ENCODE assay signal across 19 cellular contexts in the genomic region with DNA sequence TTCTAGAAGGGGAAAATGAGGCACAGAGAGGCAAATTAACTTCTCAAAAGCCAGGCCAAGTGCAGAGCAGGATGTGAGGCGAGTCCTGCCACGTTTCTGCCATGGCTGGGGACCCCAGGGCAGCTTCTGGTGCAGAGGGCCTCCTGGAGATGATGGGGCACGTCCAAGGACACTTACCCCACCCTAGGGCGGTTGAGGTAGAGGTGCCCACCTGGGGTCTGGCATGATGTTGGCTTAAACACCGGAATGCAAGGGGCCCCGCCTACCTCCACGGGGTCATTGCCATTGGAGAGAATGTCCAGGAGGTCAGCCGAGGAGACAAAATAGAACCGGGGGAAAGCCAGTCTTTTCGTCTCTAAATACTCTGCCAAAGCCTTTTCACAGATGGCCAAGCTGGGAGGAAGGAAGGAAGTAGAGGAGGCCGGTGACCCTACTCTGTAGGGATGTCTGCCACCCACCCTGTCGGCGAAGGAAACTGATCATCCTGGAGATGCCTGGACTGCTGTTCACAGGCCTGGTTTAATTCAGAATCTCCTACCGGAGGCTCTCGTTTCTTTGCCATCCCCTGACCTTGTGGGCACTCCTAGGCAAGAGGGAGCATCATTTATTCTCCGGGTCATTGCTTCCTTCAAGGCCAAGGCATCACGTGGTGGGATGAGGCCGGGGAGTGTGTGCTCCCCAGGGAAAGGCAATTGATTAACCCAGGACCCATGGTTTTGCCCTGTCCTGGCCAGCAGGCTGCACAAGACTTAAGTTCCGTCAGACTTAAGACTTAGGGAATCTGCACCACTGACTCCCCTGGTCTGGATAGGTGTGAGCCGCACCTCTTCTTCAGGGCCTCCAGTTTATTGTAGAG.
DNase-seq lines count a peak whose midpoint lies in the region; ATAC-seq, FAIRE-seq and TF ChIP-seq lines count a peak whose summit lies in the region.
"Had no signal": no experiment of that assay in that cellular context is flagged by ENCODE, and none has a peak within 500 bp of the region (broad histone marks: within the 10 kb centered on the region; RNA-seq: fewer than 3 reads in every experiment).

No MANE protein-coding gene starts in this region.

- H3K9me3 ChIP-seq in heart right ventricle, result no peaks in the 10 kb centered on the region
- H3K9me3 ChIP-seq in K562 (replicated peaks; ENCODE audit: control insufficient read depth, insufficient read depth, low read depth, low read length), result no peaks in the 10 kb centered on the region
- H3K9me3 ChIP-seq in osteoblast (ENCODE audit: low read depth, low read length), result no peaks in the 10 kb centered on the region

- H3K27ac ChIP-seq in heart right ventricle (peak overlapping the region in 2 of 10 donors; percentile 4 to 48), K562 (ENCODE audit: extremely low read depth, low read depth, low read length) (no peak overlapping the region), osteoblast (ENCODE audit: low read depth, low read length) (no peak overlapping the region)
- H3K27ac ChIP-seq: C4-2B had no signal

- no peak overlapping the region for H3K4me2 ChIP-seq in K562 (ENCODE audit: insufficient read depth, low read length)
- H3K4me2 ChIP-seq in osteoblast (ENCODE audit: insufficient read depth, low read length), result no peak overlapping the region

- in situ Hi-C loops in K562 (cut with MboI), result no loop called here

- ATAC-seq in heart right ventricle (peak in 6 of 8 donors; percentile 46 to 85 (median 62)), Right ventricle myocardium inferior (no peak), K562 (no peak), GM19463 (IDR thresholded peaks at IDR 0.05; ENCODE audit: unreplicated experiment) (no peak), HG02678 (IDR thresholded peaks at IDR 0.05; ENCODE audit: unreplicated experiment) (no peak)

- no peak for TF ChIP-seq POLR2A in K562 (conservative IDR thresholded peaks at IDR 0.05)

- no peaks in the 10 kb centered on the region for H3K36me3 ChIP-seq in heart right ventricle
- no peaks in the 10 kb centered on the region for H3K36me3 ChIP-seq in K562 (ENCODE audit: control insufficient read depth, insufficient read depth, low read length)
- H3K36me3 ChIP-seq in osteoblast (ENCODE audit: insufficient read depth, low read length), result no peaks in the 10 kb centered on the region

- intact Hi-C loops in heart right ventricle (cut with DNase I), result no loop called here
- intact Hi-C loops in Right ventricle myocardium inferior (cut with DNase I), result no loop called here
- intact Hi-C loops in K562 (cut with micrococcal nuclease), result no loop called here

- H3K9me1 ChIP-seq in K562 (ENCODE audit: control insufficient read depth, insufficient read depth, low read length), result no peaks in the 10 kb centered on the region

- POLR2A ChIA-PET in K562 (lab: Yijun Ruan, JAX), result no interaction called here

- H3K4me1 ChIP-seq in heart right ventricle (peaks cover 0 to 10% (median 0%) of the 10 kb centered on the region in 9 donors), K562 (replicated peaks in 1 of 2; ENCODE audit: control insufficient read depth in 2 of 2, insufficient read depth in 2 of 2, low read length in 2 of 2) (0 out of 5 replicates have a peak, but pooled peaks cover 0 to 3% of the 10 kb centered on the region in 2 experiments), osteoblast (ENCODE audit: insufficient read depth, low read length) (peaks cover 5% of the 10 kb centered on the region)

- H3K4me3 ChIP-seq in heart right ventricle, result no peak overlapping the region
- H3K4me3 ChIP-seq in K562, result no peak overlapping the region
- no peak overlapping the region for H3K4me3 ChIP-seq in osteoblast (ENCODE audit: insufficient read depth, low read length)

- CTCF ChIA-PET in K562 (lab: Yijun Ruan, JAX; ENCODE audit: low intra/inter-chr PET ratio), result no interaction called here

- TF ChIP-seq CTCF in heart right ventricle (IDR thresholded peaks at IDR 0.05), result no peak
- TF ChIP-seq CTCF in K562 (IDR thresholded peaks at IDR 0.05 in 2 of 3, conservative IDR thresholded peaks at IDR 0.05 in 1 of 3; ENCODE audit: insufficient read depth in 2 of 3, low read depth in 1 of 3, low read length in 3 of 3), result no peak
- no peak for TF ChIP-seq CTCF in osteoblast (IDR thresholded peaks at IDR 0.05; ENCODE audit: extremely low read depth, low read depth, low read length)

- TF ChIP-seq RAD21 in K562 (CRISPR knock-in tag; conservative IDR thresholded peaks at IDR 0.05 in 1 of 2, IDR thresholded peaks at IDR 0.05 in 1 of 2), result no peak

- TF ChIP-seq EP300 in K562 (IDR thresholded peaks at IDR 0.05; ENCODE audit: low read length), result no peak

- no peaks in the 10 kb centered on the region; the same call in 1 of the 2 replicates for H4K20me1 ChIP-seq in K562 (replicated peaks; ENCODE audit: control insufficient read depth, insufficient read depth, low read length)
- H4K20me1 ChIP-seq in osteoblast (ENCODE audit: insufficient read depth, low read length), result peaks cover 3% of the 10 kb centered on the region

- H2AFZ ChIP-seq in K562 (ENCODE audit: low read depth, low read length), result no peak overlapping the region
- no peak overlapping the region for H2AFZ ChIP-seq in osteoblast (ENCODE audit: low read length)

- 55 to 73% methylated on average over 20 of the region's 20 CpGs for WGBS in heart right ventricle, 2 donors
- 0% methylated on average over 20 of the region's 20 CpGs for WGBS in K562 (ENCODE audit: insufficient coverage, low coverage, missing lambda C conversion rate)

- no peak for FAIRE-seq in K562 (lab: Jason Lieb, UNC)
- FAIRE-seq: D721Med, GM12892 had no signal

- H3K79me2 ChIP-seq in K562 (ENCODE audit: control insufficient read depth, insufficient read depth, low read length) (no peaks in the 10 kb centered on the region), osteoblast (ENCODE audit: insufficient read depth, low read length) (no peaks in the 10 kb centered on the region)

- no peak for DNase-seq in heart right ventricle
- no peak for DNase-seq in Right ventricle myocardium inferior (ENCODE audit: missing footprints)
- DNase-seq in K562 (ENCODE audit: extremely low read depth in 1 of 4, low spot score in 3 of 4), result no peak
- DNase-seq in osteoblast (ENCODE audit: insufficient read length, low spot score, missing footprints), result peak; percentile 55
- DNase-seq in HUDEP-2 (lab: John Stamatoyannopoulos, UW; ENCODE audit: unreplicated experiment in 76 of 76), result no peak
- DNase-seq: 8988T; ACHN; CD4-positive, alpha-beta memory T cell; COR-L47; DMS153; DND-41; GDM1; GOT3; H9 had no signal

- H3K27me3 ChIP-seq in heart right ventricle (peaks cover 0 to 4% (median 0%) of the 10 kb centered on the region in 7 donors), K562 (ENCODE audit: control insufficient read depth in 2 of 2, insufficient read depth in 2 of 2, low read length in 2 of 2) (peaks cover 58 to 82% of the 10 kb centered on the region in 2 experiments), osteoblast (ENCODE audit: insufficient read depth, low read length) (peaks cover 21% of the 10 kb centered on the region)

- BruUV-seq in K562 (replicated peaks; lab: Mats Ljungman, UMichigan), result no TSS peak

- H3K9ac ChIP-seq in K562 (ENCODE audit: insufficient read depth in 1 of 2, low read depth in 2 of 2, low read length in 2 of 2), result no peak overlapping the region

TF ChIP-seq in K562, 482 proteins besides CTCF, POLR2A, EP300 and RAD21:
- TF ChIP-seq, protein P1, sequence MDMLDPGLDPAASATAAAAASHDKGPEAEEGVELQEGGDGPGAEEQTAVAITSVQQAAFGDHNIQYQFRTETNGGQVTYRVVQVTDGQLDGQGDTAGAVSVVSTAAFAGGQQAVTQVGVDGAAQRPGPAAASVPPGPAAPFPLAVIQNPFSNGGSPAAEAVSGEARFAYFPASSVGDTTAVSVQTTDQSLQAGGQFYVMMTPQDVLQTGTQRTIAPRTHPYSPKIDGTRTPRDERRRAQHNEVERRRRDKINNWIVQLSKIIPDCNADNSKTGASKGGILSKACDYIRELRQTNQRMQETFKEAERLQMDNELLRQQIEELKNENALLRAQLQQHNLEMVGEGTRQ (CRISPR knock-in tag; IDR thresholded peaks at IDR 0.05), result 0 out of 2 replicates have a peak, but pooled peaks have one; percentile 5
- TF ChIP-seq SRSF7 (optimal IDR thresholded peaks at IDR 0.05; ENCODE audit: low read depth, low read length), result no peak
- no peak for TF ChIP-seq ZNF717 (CRISPR knock-in tag; IDR thresholded peaks at IDR 0.05)

Comparison
In these comparisons a context has a peak if more than half of its experiments do, and no peak if none do; other contexts are left out.
1. ATAC-seq: peak in heart right ventricle (6 of 8); none in Right ventricle myocardium inferior (single experiment), K562 (single experiment), GM19463 (single experiment) and HG02678 (single experiment).